In the genomic region with DNA sequence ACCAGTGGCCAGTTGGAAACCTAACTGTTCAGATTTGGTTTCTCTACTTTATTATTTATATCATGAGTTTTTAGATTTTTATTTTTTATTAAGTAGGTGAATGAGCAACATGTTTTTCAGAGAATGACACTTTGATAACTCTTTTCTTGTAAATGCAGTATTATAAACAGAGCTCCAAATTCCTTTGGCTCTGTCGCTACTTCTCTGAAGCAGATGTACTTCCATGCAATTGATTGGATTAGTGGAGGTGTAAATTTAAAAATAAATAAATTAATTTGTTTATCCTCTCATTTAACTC, we compare ENCODE assay signal across 12 cellular contexts. TPM values are rescaled to one million over a fixed set of nuclear protein-coding genes. Genes with fewer than 3 reads are reported as not detected.
DNase-seq lines count a peak whose midpoint lies in the region; ATAC-seq and TF ChIP-seq lines count a peak whose summit lies in the region.
"Had no signal": no experiment of that assay in that cellular context is flagged by ENCODE, and none has a peak within 500 bp of the region (broad histone marks: within the 10 kb centered on the region; RNA-seq: fewer than 3 reads in every experiment).

No MANE protein-coding gene starts in this region.

- no peaks in the 10 kb centered on the region for H3K27me3 ChIP-seq in PC-3 (ENCODE audit: low read length)
- no peaks in the 10 kb centered on the region for H3K27me3 ChIP-seq in parathyroid adenoma (ENCODE audit: control insufficient read depth, insufficient read depth, low read length)
- H3K27me3 ChIP-seq: colonic mucosa, foreskin keratinocyte, ovary had no signal

- H4K20me1 ChIP-seq in PC-3 (ENCODE audit: low read length): no peaks in the 10 kb centered on the region

- H2AFZ ChIP-seq in PC-3 (ENCODE audit: low read length): peak overlapping the region; percentile 67
- peak overlapping the region; percentile 59 for H2AFZ ChIP-seq in parathyroid adenoma

- H3K27me3 Mint-ChIP-seq in activated T-helper 17 cell treated with anti-CD3 and anti-CD28 coated beads, Interleukin-2, amount 50 U/mL, for 72 hours: peaks cover 15% of the 10 kb centered on the region

- H3K4me3 Mint-ChIP-seq in activated T-helper 17 cell treated with anti-CD3 and anti-CD28 coated beads, Interleukin-2, amount 50 U/mL, for 72 hours: no peak overlapping the region
- H3K4me3 Mint-ChIP-seq: H9 had no signal

- no peaks in the 10 kb centered on the region for H3K9me3 Mint-ChIP-seq in activated T-helper 17 cell treated with anti-CD3 and anti-CD28 coated beads, Interleukin-2, amount 50 U/mL, for 72 hours

- DNase-seq in PC-3 (no peak), anterior cingulate cortex (lab: John Stamatoyannopoulos, UW) (no peak), NCI-H82 (lab: John Stamatoyannopoulos, UW) (no peak)
- DNase-seq: left colon, ovary had no signal

- no TSS peak for BruUV-seq in PC-3 (replicated peaks; lab: Mats Ljungman, UMichigan)

- no peak overlapping the region for H3K9ac ChIP-seq in PC-3 (ENCODE audit: low read length)
- no peak overlapping the region for H3K9ac ChIP-seq in parathyroid adenoma

- POLR2A ChIA-PET in PC-3 (lab: Charles Lee; ENCODE audit: unreplicated experiment): interaction anchor here (0.5 kb wide), 1 partner anchor 1985 kb away, joined by 4 read pairs; no protein-coding TSS in a partner anchor

- H3K9me3 ChIP-seq in PC-3 (ENCODE audit: low read length) (no peaks in the 10 kb centered on the region), parathyroid adenoma (ENCODE audit: control insufficient read depth, low read length) (no peaks in the 10 kb centered on the region)
- H3K9me3 ChIP-seq: colonic mucosa, ovary had no signal

- intact Hi-C loops in PC-3 (cut with micrococcal nuclease): loop anchor here (1.0 to 10.0 kb wide), 6 partner anchors 19 to 872 kb away; no protein-coding TSS in a partner anchor

- H3K4me3 ChIP-seq in PC-3 (ENCODE audit: low read length) (no peak overlapping the region), parathyroid adenoma (ENCODE audit: low read depth, low read length) (peak overlapping the region; percentile 0)
- H3K4me3 ChIP-seq: colonic mucosa, ovary had no signal

- no peak overlapping the region for H3K27ac Mint-ChIP-seq in activated T-helper 17 cell treated with anti-CD3 and anti-CD28 coated beads, Interleukin-2, amount 50 U/mL, for 72 hours
- H3K27ac Mint-ChIP-seq: H9 had no signal

- no peak for TF ChIP-seq CTCF in PC-3 (conservative IDR thresholded peaks at IDR 0.05; ENCODE audit: low read depth, low read length)
- no peak for TF ChIP-seq CTCF in parathyroid adenoma (IDR thresholded peaks at IDR 0.05)

- H3K4me2 ChIP-seq in PC-3 (ENCODE audit: low read length) (no peak overlapping the region), parathyroid adenoma (ENCODE audit: low read length) (no peak overlapping the region)

- H3K4me1 ChIP-seq in PC-3 (ENCODE audit: insufficient read depth, low read length) (no peaks in the 10 kb centered on the region), parathyroid adenoma (no peaks in the 10 kb centered on the region)
- H3K4me1 ChIP-seq: colonic mucosa, foreskin keratinocyte had no signal

- no peaks in the 10 kb centered on the region for H3K36me3 Mint-ChIP-seq in activated T-helper 17 cell treated with anti-CD3 and anti-CD28 coated beads, Interleukin-2, amount 50 U/mL, for 72 hours (ENCODE audit: low read depth)

- ATAC-seq in GM18867 (IDR thresholded peaks at IDR 0.05; ENCODE audit: unreplicated experiment): peak; percentile 23
- ATAC-seq in GM21723 (IDR thresholded peaks at IDR 0.05; ENCODE audit: unreplicated experiment): peak; percentile 33
- ATAC-seq in PC-3: no peak
- no peak for ATAC-seq in activated T-helper 17 cell treated with anti-CD3 and anti-CD28 coated beads, Interleukin-2, amount 50 U/mL, for 72 hours (replicated peaks)

- H3K36me3 ChIP-seq in PC-3 (ENCODE audit: low read depth, low read length): no peaks in the 10 kb centered on the region
- no peaks in the 10 kb centered on the region for H3K36me3 ChIP-seq in parathyroid adenoma (ENCODE audit: control insufficient read depth, insufficient read depth, low read length)
- H3K36me3 ChIP-seq: colonic mucosa, ovary had no signal

- H3F3A ChIP-seq in PC-3 (ENCODE audit: low read length, unreplicated experiment): no peaks in the 10 kb centered on the region

- H3K9me2 ChIP-seq in PC-3 (replicated peaks; ENCODE audit: low read length): no peaks in the 10 kb centered on the region

- H3K4me1 Mint-ChIP-seq in activated T-helper 17 cell treated with anti-CD3 and anti-CD28 coated beads, Interleukin-2, amount 50 U/mL, for 72 hours: no peaks in the 10 kb centered on the region

- CTCF ChIA-PET in PC-3 (lab: Charles Lee): interaction anchor here (0.6 to 1.2 kb wide), 6 partner anchors 19 to 719 kb away, joined by 3 to 31 read pairs (median 4); no protein-coding TSS in a partner anchor

- no peaks in the 10 kb centered on the region for H3K79me2 ChIP-seq in PC-3 (ENCODE audit: low read length)
- H3K79me2 ChIP-seq in parathyroid adenoma: no peaks in the 10 kb centered on the region

- H3K27ac ChIP-seq in PC-3 (ENCODE audit: low read length) (no peak overlapping the region), parathyroid adenoma (no peak overlapping the region)
- H3K27ac ChIP-seq: colonic mucosa, foreskin keratinocyte, ovary had no signal

RNA-seq across cellular contexts. Expression of a gene that starts 34.3 kb away (rescaled TPM):
- total RNA-seq in PC-3 (2014; rRNA removed): 1.1 and 3.2 TPM in 2 replicates
- 1 to 10 TPM; 1.4 to 9.7 TPM for total RNA-seq in activated T-helper 17 cell treated with anti-CD3 and anti-CD28 coated beads, Interleukin-2, amount 50 U/mL, for 72 hours

Comparison
In these comparisons a context has a peak if more than half of its experiments do, and no peak if none do; other contexts are left out.
1. ATAC-seq: peak in GM18867 (single experiment) and GM21723 (single experiment); none in PC-3 (single experiment) and activated T-helper 17 cell treated with anti-CD3 and anti-CD28 coated beads, Interleukin-2, amount 50 U/mL, for 72 hours (single experiment).